17 cellular contexts compared by ENCODE assay signal in the genomic region with DNA sequence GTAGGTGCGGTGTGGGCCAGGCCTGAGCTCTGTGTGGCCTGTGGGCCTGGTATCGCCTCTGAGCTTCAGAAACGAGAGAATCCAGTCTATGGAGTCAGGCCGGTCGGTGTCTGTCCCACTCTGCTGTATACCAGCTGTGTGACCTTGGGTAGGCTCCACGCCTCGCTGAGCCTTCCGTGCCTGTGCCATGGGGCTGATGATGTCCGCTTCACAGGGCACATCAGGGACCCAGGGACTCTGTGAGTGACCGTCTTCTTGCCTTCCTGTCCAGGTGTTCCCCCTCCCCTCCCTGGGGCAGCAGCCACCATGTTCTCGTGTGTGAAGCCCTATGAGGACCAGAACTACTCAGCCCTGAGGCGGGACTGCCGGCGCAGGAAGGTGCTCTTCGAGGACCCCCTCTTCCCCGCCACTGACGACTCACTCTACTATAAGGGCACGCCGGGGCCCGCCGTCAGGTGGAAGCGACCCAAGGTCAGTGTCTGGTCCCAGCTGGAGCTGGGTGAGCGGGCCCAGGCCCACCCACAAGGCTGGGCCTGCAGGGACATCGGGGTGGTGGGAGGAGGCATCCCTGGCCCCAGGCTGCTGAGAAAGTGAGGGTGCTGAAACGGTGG. TPM values are rescaled to one million over a fixed set of nuclear protein-coding genes. Genes with fewer than 3 reads are reported as not detected.
DNase-seq lines count a peak whose midpoint lies in the region; TF ChIP-seq lines count a peak whose summit lies in the region.
"Had no signal": no experiment of that assay in that cellular context is flagged by ENCODE, and none has a peak within 500 bp of the region (broad histone marks: within the 10 kb centered on the region; RNA-seq: fewer than 3 reads in every experiment).

No MANE protein-coding gene starts in this region.

- H3K36me3 ChIP-seq in H7 (replicated peaks; ENCODE audit: control insufficient read depth, insufficient read depth, low read length) = no peaks in the 10 kb centered on the region; the same call in 1 of the 2 replicates

- H3K4me1 Mint-ChIP-seq in glutamatergic neuron (ENCODE audit: low read depth, unreplicated experiment) = peaks cover 8% of the 10 kb centered on the region
- H3K4me1 Mint-ChIP-seq in immature natural killer cell = peaks cover 32 to 54% of the 10 kb centered on the region in 2 donors

- H3K27me3 ChIP-seq in H7 (ENCODE audit: control insufficient read depth, insufficient read depth, low read length) = no peaks in the 10 kb centered on the region
- H3K27me3 ChIP-seq: brain microvascular endothelial cell had no signal

- H3K4me3 Mint-ChIP-seq in glutamatergic neuron (ENCODE audit: unreplicated experiment) (no peak overlapping the region), immature natural killer cell (no peak overlapping the region)
- H3K4me3 Mint-ChIP-seq: T-cell had no signal

- peaks cover 4% of the 10 kb centered on the region for H3K9me3 Mint-ChIP-seq in glutamatergic neuron (ENCODE audit: unreplicated experiment)
- peaks cover 0 to 2% (median 0%) of the 10 kb centered on the region in 6 donors for H3K9me3 Mint-ChIP-seq in immature natural killer cell
- H3K9me3 Mint-ChIP-seq: naive B cell, T-cell had no signal

- DNase-seq in 8988T = peak; percentile 7
- DNase-seq in H7 = peak; percentile 32
- DNase-seq in glutamatergic neuron = peak; percentile 14
- DNase-seq in posterior cingulate gyrus = peak in 7 of 10 donors; percentile 4 to 72 (median 6)
- DNase-seq in immature natural killer cell = no peak
- DNase-seq in T-helper 9 cell = no peak
- no peak for DNase-seq in caudate nucleus (lab: John Stamatoyannopoulos, UW)
- DNase-seq: activated naive CD4-positive, alpha-beta T cell treated with Interleukin-2 at 50 U/mL for 16 hours; AML-193; brain microvascular endothelial cell; DMS 273 treated with DMSO at 0.1 percent for 48 hours; hypothalamus; naive B cell had no signal

- peaks cover 5% of the 10 kb centered on the region for H3K36me3 Mint-ChIP-seq in glutamatergic neuron (ENCODE audit: unreplicated experiment)
- no peaks in the 10 kb centered on the region for H3K36me3 Mint-ChIP-seq in immature natural killer cell
- H3K36me3 Mint-ChIP-seq: naive B cell, T-cell had no signal

- TF ChIP-seq CTCF in glutamatergic neuron (IDR thresholded peaks at IDR 0.05; ENCODE audit: partially characterized antibody, unreplicated experiment) = no peak

- H3K27ac ChIP-seq in caudate nucleus (ENCODE audit: low read depth, low read length) = no peak overlapping the region
- H3K27ac ChIP-seq: brain microvascular endothelial cell, VCaP had no signal

- intact Hi-C loops in posterior cingulate gyrus (cut with DNase I) = no loop called here

- H3K27me3 Mint-ChIP-seq in glutamatergic neuron (ENCODE audit: unreplicated experiment) = no peaks in the 10 kb centered on the region
- peaks cover 0 to 2% (median 2%) of the 10 kb centered on the region in 3 donors for H3K27me3 Mint-ChIP-seq in immature natural killer cell (ENCODE audit: low read depth in 3 of 3)
- H3K27me3 Mint-ChIP-seq: naive B cell, T-cell had no signal

- no peak overlapping the region for H3K4me3 ChIP-seq in H7 (ENCODE audit: insufficient read depth, low read depth, low read length)

- H3K27ac Mint-ChIP-seq in glutamatergic neuron (ENCODE audit: unreplicated experiment) (no peak overlapping the region), immature natural killer cell (peak overlapping the region in 1 of 6 donors; percentile 50)

RNA-seq across cellular contexts. Expression of gene CAPN5, which starts 17.9 kb away (rescaled TPM):
- total RNA-seq in H7 (2014; rRNA removed; shearing (Covaris generic)) = 15.9 and 16.3 TPM in 2 replicates
- total RNA-seq in glutamatergic neuron (ENCODE audit: unreplicated experiment) = 45.0 TPM
- 10 to 100 TPM in 1 of 3 donors, 1 to 10 TPM in 2; 1.6 to 18.8 (median 6.1) TPM for polyA plus RNA-seq in immature natural killer cell

RNA-seq across cellular contexts. Expression of gene OMP, which starts 18.0 kb away (rescaled TPM):
- not detected in 2 replicates for total RNA-seq in H7 (2014; rRNA removed; shearing (Covaris generic))
- total RNA-seq in glutamatergic neuron (ENCODE audit: unreplicated experiment) = not detected
- not detected for polyA plus RNA-seq in immature natural killer cell
- total RNA-seq: H4, pulmonary artery endothelial cell had no signal

RNA-seq across cellular contexts. Expression of gene MYO7A, which starts 43.4 kb away (rescaled TPM):
- 1.8 and 2.2 TPM in 2 replicates for total RNA-seq in H7 (2014; rRNA removed; shearing (Covaris generic))
- 11.6 TPM for total RNA-seq in glutamatergic neuron (ENCODE audit: unreplicated experiment)
- polyA plus RNA-seq in immature natural killer cell = under 1 TPM in 2 of 3 donors, not detected in 1; 0.21 to 0.45 TPM

RNA-seq across cellular contexts. Expression of gene B3GNT6, which starts 50.5 kb away (rescaled TPM):
- 0.07 TPM in 1 of 2 replicates, not detected in the other for total RNA-seq in H7 (2014; rRNA removed; shearing (Covaris generic))
- not detected for total RNA-seq in glutamatergic neuron (ENCODE audit: unreplicated experiment)
- polyA plus RNA-seq in immature natural killer cell = not detected
- total RNA-seq: H4, pulmonary artery endothelial cell had no signal

Comparison
In these comparisons a context has a peak if more than half of its experiments do, and no peak if none do; other contexts are left out.
1. DNase-seq: peak in 8988T (single experiment), H7 (single experiment), glutamatergic neuron (single experiment) and posterior cingulate gyrus (7 of 10); none in immature natural killer cell (0 of 3), T-helper 9 cell (single experiment) and caudate nucleus (0 of 61).